In genomic region chr3:45688882-45689786, GRCh38 we compare ENCODE assay signal across 8 cellular contexts. TPM values are rescaled to one million over a fixed set of nuclear protein-coding genes. Genes with fewer than 3 reads are reported as not detected.
DNase-seq lines count a peak whose midpoint lies in the region; ATAC-seq, FAIRE-seq and TF ChIP-seq lines count a peak whose summit lies in the region.

A gene with protein sequence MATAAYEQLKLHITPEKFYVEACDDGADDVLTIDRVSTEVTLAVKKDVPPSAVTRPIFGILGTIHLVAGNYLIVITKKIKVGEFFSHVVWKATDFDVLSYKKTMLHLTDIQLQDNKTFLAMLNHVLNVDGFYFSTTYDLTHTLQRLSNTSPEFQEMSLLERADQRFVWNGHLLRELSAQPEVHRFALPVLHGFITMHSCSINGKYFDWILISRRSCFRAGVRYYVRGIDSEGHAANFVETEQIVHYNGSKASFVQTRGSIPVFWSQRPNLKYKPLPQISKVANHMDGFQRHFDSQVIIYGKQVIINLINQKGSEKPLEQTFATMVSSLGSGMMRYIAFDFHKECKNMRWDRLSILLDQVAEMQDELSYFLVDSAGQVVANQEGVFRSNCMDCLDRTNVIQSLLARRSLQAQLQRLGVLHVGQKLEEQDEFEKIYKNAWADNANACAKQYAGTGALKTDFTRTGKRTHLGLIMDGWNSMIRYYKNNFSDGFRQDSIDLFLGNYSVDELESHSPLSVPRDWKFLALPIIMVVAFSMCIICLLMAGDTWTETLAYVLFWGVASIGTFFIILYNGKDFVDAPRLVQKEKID (plus strand): TSS chr3:45689396. CDS start chr3:45689466, 70 bp downstream.

- TF ChIP-seq CTCF in right atrium auricular region (IDR thresholded peaks at IDR 0.05) (no peak), psoas muscle (IDR thresholded peaks at IDR 0.05) (no peak)

- H3K4me3 ChIP-seq in right atrium auricular region (peak within 1 kb of the TSS; percentile 70 to 78), psoas muscle (peak within 1 kb of the TSS; percentile 95)

- DNase-seq in NCI-H187 treated with DMSO at 0.1 percent for 48 hours (lab: John Stamatoyannopoulos, UW) (peak; percentile 80), anterior cingulate cortex (lab: John Stamatoyannopoulos, UW) (peak; percentile 85 to 100 (median 97)), right atrium auricular region (ENCODE audit: low spot score) (peak; percentile 99), psoas muscle (peak; percentile 98 to 99), urothelium cell line (ENCODE audit: low spot score) (peak; percentile 96)

- intact Hi-C loops in T-helper 2 cell treated with Interferon-gamma antibody and Interleukin-4, amounts not matched to agents 100 ng/mL and 5 ng/mL, for 36 hours (cut with micrococcal nuclease), result loop anchor here (1.0 to 10.0 kb wide), 4 partner anchors 25 to 924 kb away; partner anchors contain the start of genes KIAA1143, KIF15, LARS2 and LIMD1
- intact Hi-C loops in psoas muscle (cut with DNase I), result no loop called here

- no peaks in the 10 kb centered on the region for H3K9me3 ChIP-seq in right atrium auricular region
- H3K9me3 ChIP-seq in psoas muscle, result no peaks in the 10 kb centered on the region

- H3K4me1 ChIP-seq in right atrium auricular region, result peaks cover 0 to 41% of the 10 kb centered on the region in 2 donors
- H3K4me1 ChIP-seq in psoas muscle, result peaks cover 41% of the 10 kb centered on the region

- ATAC-seq in GM18499 (IDR thresholded peaks at IDR 0.05; ENCODE audit: insufficient read depth, unreplicated experiment) (peak; percentile 63), HG02943 (IDR thresholded peaks at IDR 0.05; ENCODE audit: low read depth, unreplicated experiment) (peak; percentile 88), psoas muscle (peak; percentile 93 to 95 (median 94))

- H3K36me3 ChIP-seq in right atrium auricular region, result no peaks in the 10 kb centered on the region
- H3K36me3 ChIP-seq in psoas muscle (ENCODE audit: insufficient read depth in 1 of 2, low read depth in 1 of 2), result peaks cover 0 to 14% of the 10 kb centered on the region in 2 donors

- no peaks in the 10 kb centered on the region for H3K27me3 ChIP-seq in right atrium auricular region
- H3K27me3 ChIP-seq in psoas muscle (ENCODE audit: insufficient read depth in 3 of 3, low read length in 2 of 3), result no peaks in the 10 kb centered on the region

- H3K27ac ChIP-seq in right atrium auricular region, result peak within 1 kb of the TSS; percentile 89 to 90
- peak within 1 kb of the TSS; percentile 95 for H3K27ac ChIP-seq in psoas muscle

- WGBS in psoas muscle, 3 donors, result 0% methylated on average over 65 to 81 of the region's 81 CpGs

- peak; percentile 88 for FAIRE-seq in urothelium cell line (lab: Jason Lieb, UNC)

RNA-seq across cellular contexts. Expression of the gene that starts here (rescaled TPM):
- 70.8 and 77.6 TPM in 2 replicates for total RNA-seq in T-helper 2 cell treated with Interferon-gamma antibody and Interleukin-4, amounts not matched to agents 100 ng/mL and 5 ng/mL, for 36 hours
- total RNA-seq in right atrium auricular region (10 to 100 TPM; 16.6 to 18.7 TPM), psoas muscle (10 to 100 TPM; 13.1 to 18.1 (median 14.5) TPM)
- 10 to 100 TPM in 2 of 3 donors, 1 to 10 TPM in 1; 7.5 to 14.2 (median 13.3) TPM for polyA plus RNA-seq in psoas muscle

Comparison
In these comparisons a context has a peak if more than half of its experiments do, and no peak if none do; other contexts are left out.
1. Peak in every context shown above with its lines: DNase-seq, ATAC-seq, H3K4me3 ChIP-seq and H3K27ac ChIP-seq.